In the genomic region with DNA sequence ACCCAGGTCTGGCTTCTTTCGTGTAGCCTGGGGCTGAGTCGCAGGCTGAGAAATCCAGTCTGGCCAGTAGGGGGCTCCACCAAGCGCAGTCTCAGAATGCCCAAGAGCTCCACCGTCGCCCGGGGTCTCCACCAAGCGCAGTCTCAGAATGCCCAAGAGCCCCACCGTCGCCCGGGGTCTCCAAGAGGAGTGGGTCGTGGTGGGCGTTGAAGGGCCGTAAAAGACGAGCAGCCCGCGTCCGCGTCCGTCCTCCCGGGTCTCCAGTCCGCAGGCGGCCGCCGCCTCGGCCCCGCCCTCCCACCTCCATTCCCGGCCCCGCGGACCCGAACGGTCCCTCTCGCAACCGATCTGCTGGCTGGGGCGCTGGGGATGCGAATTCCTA, we compare ENCODE assay signal across 8 cellular contexts. TPM values are rescaled to one million over a fixed set of nuclear protein-coding genes. Genes with fewer than 3 reads are reported as not detected.
DNase-seq lines count a peak whose midpoint lies in the region; ATAC-seq and TF ChIP-seq lines count a peak whose summit lies in the region.

No MANE protein-coding gene starts in this region.

- peaks cover 16% of the 10 kb centered on the region for H3K36me3 Mint-ChIP-seq in effector memory CD8-positive, alpha-beta T cell (ENCODE audit: insufficient read depth)

- peaks cover 21% of the 10 kb centered on the region for H3K4me1 ChIP-seq in mesendoderm (ENCODE audit: control insufficient read depth, low read depth, low read length)

- DNase-seq in NCI-H774 (lab: John Stamatoyannopoulos, UW) (peak; percentile 23), mesendoderm (peak; percentile 93)
- peak; percentile 73 to 74 for DNase-seq in activated CD8-positive, alpha-beta memory T cell treated with anti-CD3 and anti-CD28 coated beads for 4 hours (ENCODE audit: low read depth in 2 of 2)
- peak; percentile 83 to 89 (median 85) for DNase-seq in effector memory CD8-positive, alpha-beta T cell
- peak; percentile 70 for DNase-seq in stimulated activated CD8-positive, alpha-beta memory T cell treated with anti-CD3 and anti-CD28 coated beads, Interleukin-12 subunit alpha, Interleukin-12 subunit beta, amount 100 ng/mL, for 24 hours (ENCODE audit: extremely low read depth)

- H3K23ac ChIP-seq in mesendoderm (ENCODE audit: low read length) = peak overlapping the region; percentile 96

- peak overlapping the region; percentile 90 for H3K4me3 ChIP-seq in mesendoderm (ENCODE audit: low read length)

- no peak overlapping the region for H2AK5ac ChIP-seq in mesendoderm (ENCODE audit: low read length)

- peak overlapping the region; percentile 95 for H2BK5ac ChIP-seq in mesendoderm (ENCODE audit: low read length)

- peak overlapping the region; percentile 97 for H3K56ac ChIP-seq in mesendoderm (ENCODE audit: low read length)

- H3K9me3 Mint-ChIP-seq in effector memory CD8-positive, alpha-beta T cell = no peaks in the 10 kb centered on the region

- TF ChIP-seq CTCF in C4-2B (conservative IDR thresholded peaks at IDR 0.05) = peak; percentile 99

- H3K18ac ChIP-seq in mesendoderm (ENCODE audit: low read length) = peak overlapping the region; percentile 95

- H2BK120ac ChIP-seq in mesendoderm (ENCODE audit: low read depth, low read length) = peak overlapping the region; percentile 88

- peak overlapping the region; percentile 75 for H3K4me2 ChIP-seq in mesendoderm (ENCODE audit: low read length)

- peaks cover 4% of the 10 kb centered on the region for H3K36me3 ChIP-seq in mesendoderm (ENCODE audit: control insufficient read depth, insufficient read depth, low read length)

- no peaks in the 10 kb centered on the region for H3K27me3 Mint-ChIP-seq in effector memory CD8-positive, alpha-beta T cell

- peaks cover 49% of the 10 kb centered on the region for H3K79me2 ChIP-seq in mesendoderm (ENCODE audit: control insufficient read depth, insufficient read depth, low read length)

- peak overlapping the region in 1 of 2 donors; percentile 97 for H3K4me3 Mint-ChIP-seq in effector memory CD8-positive, alpha-beta T cell

- peak overlapping the region; percentile 37 for H2BK15ac ChIP-seq in mesendoderm (replicated peaks; ENCODE audit: low read depth)

- no peaks in the 10 kb centered on the region for H3K27me3 ChIP-seq in mesendoderm (ENCODE audit: insufficient read depth, low read length, poor library complexity)

- peak overlapping the region; percentile 97 for H3K9ac ChIP-seq in mesendoderm (ENCODE audit: low read length)

- no CpG with 5 or more reads among the region's 35 CpGs for WGBS in mesendoderm (ENCODE audit: extremely low coverage, insufficient coverage, low lambda C conversion rate)

- H3K4ac ChIP-seq in mesendoderm (ENCODE audit: low read depth, low read length) = peak overlapping the region; percentile 100

- H4K5ac ChIP-seq in mesendoderm (ENCODE audit: low read length) = no peak overlapping the region

- H3K27ac ChIP-seq in C4-2B (peak overlapping the region; percentile 72), mesendoderm (ENCODE audit: low read depth, low read length) (peak overlapping the region; percentile 96)

- H4K8ac ChIP-seq in mesendoderm (ENCODE audit: low read depth, low read length) = peak overlapping the region; percentile 43

- peaks cover 25% of the 10 kb centered on the region for H3K79me1 ChIP-seq in mesendoderm (ENCODE audit: low read length)

- peak overlapping the region; percentile 97 for H3K27ac Mint-ChIP-seq in effector memory CD8-positive, alpha-beta T cell

- peaks cover 50 to 51% of the 10 kb centered on the region in 2 donors for H3K4me1 Mint-ChIP-seq in effector memory CD8-positive, alpha-beta T cell (ENCODE audit: low read depth in 2 of 2)

- peak; percentile 43 for ATAC-seq in GM19328 (IDR thresholded peaks at IDR 0.05; ENCODE audit: unreplicated experiment)
- ATAC-seq in HG03457 (IDR thresholded peaks at IDR 0.05; ENCODE audit: unreplicated experiment) = peak; percentile 40
- peak; percentile 51 for ATAC-seq in effector memory CD8-positive, alpha-beta T cell (replicated peaks)

RNA-seq across cellular contexts. Expression of a gene that starts 0.9 kb away (rescaled TPM):
- polyA plus RNA-seq in mesendoderm (2013, experiment 1 of 2) = 368 TPM
- 379 TPM for polyA plus RNA-seq in mesendoderm (2013, experiment 2 of 2)

RNA-seq across cellular contexts. Expression of a gene that starts 17.7 kb away (rescaled TPM):
- polyA plus RNA-seq in mesendoderm (2013, experiment 1 of 2) = 10.5 TPM
- 10.1 TPM for polyA plus RNA-seq in mesendoderm (2013, experiment 2 of 2)

RNA-seq across cellular contexts. Expression of a gene that starts 28.4 kb away (rescaled TPM):
- 85.6 TPM for polyA plus RNA-seq in mesendoderm (2013, experiment 1 of 2)
- 80.8 TPM for polyA plus RNA-seq in mesendoderm (2013, experiment 2 of 2)

Comparison
In these comparisons a context has a peak if more than half of its experiments do, and no peak if none do; other contexts are left out.
1. Peak in every context shown above with its lines: DNase-seq, ATAC-seq, H3K4me3 ChIP-seq and H3K27ac ChIP-seq.
2. DNase-seq: peak in every context shown above with its lines; median percentile 93 in mesendoderm; 85 in effector memory CD8-positive, alpha-beta T cell; 74 in activated CD8-positive, alpha-beta memory T cell treated with anti-CD3 and anti-CD28 coated beads for 4 hours; 70 in stimulated activated CD8-positive, alpha-beta memory T cell treated with anti-CD3 and anti-CD28 coated beads, Interleukin-12 subunit alpha, Interleukin-12 subunit beta, amount 100 ng/mL, for 24 hours; 23 in NCI-H774.